9 cellular contexts compared by ENCODE assay signal in genomic region chr22:43343262-43343988, GRCh38. TPM values are rescaled to one million over a fixed set of nuclear protein-coding genes. Genes with fewer than 3 reads are reported as not detected.
A peak's percentile ranks its signal among the peaks of the same experiment; 100 is the strongest.
DNase-seq lines count a peak whose midpoint lies in the region; ATAC-seq and TF ChIP-seq lines count a peak whose summit lies in the region.
"Had no signal": no experiment of that assay in that cellular context is flagged by ENCODE, and none has a peak within 500 bp of the region (broad histone marks: within the 10 kb centered on the region; RNA-seq: fewer than 3 reads in every experiment).

SCUBE1 (minus strand) TSS chr22:43343372; CDS start chr22:43343261, 111 bp downstream.

- ATAC-seq in psoas muscle = peak; percentile 47 to 83 (median 74)

- no peak within 1 kb of the TSS for H2AFZ ChIP-seq in GM23248

- intact Hi-C loops in cardiac septum (cut with DNase I) (loop anchor here (5.0 kb wide), 1 partner anchor 51 kb away; no protein-coding TSS in a partner anchor), psoas muscle (cut with DNase I) (no loop called here)

- no peaks in the 10 kb centered on the region for H3K9me2 ChIP-seq in GM23248 (ENCODE audit: insufficient read depth)

- H3K4me2 ChIP-seq in GM23248 (ENCODE audit: unreplicated experiment) = no peak within 1 kb of the TSS

- H3F3A ChIP-seq in GM23248 (ENCODE audit: insufficient read depth) = no peaks in the 10 kb centered on the region

- H3K36me3 ChIP-seq in GM23248 (ENCODE audit: low read depth) (no peaks in the 10 kb centered on the region), psoas muscle (ENCODE audit: insufficient read depth in 1 of 2, low read depth in 1 of 2) (no peaks in the 10 kb centered on the region)

- H3K4me1 ChIP-seq in GM23248 (ENCODE audit: insufficient read depth) (no peaks in the 10 kb centered on the region), psoas muscle (no peaks in the 10 kb centered on the region)

- no peak within 1 kb of the TSS for H3K4me3 ChIP-seq in GM23248
- H3K4me3 ChIP-seq in psoas muscle = peak within 1 kb of the TSS; percentile 25

- H3K9me3 ChIP-seq in GM23248 (ENCODE audit: low read depth) (no peaks in the 10 kb centered on the region), psoas muscle (no peaks in the 10 kb centered on the region)

- WGBS in GM23248 (ENCODE audit: low coverage in 1 of 2, low lambda C conversion rate in 2 of 2, missing lambda C conversion rate in 2 of 2), 2 experiments = 5 to 10% methylated on average over 38 to 42 of the region's 87 CpGs
- 2 to 3% (median 3%) methylated on average over 57 to 87 of the region's 87 CpGs for WGBS in psoas muscle, 3 donors

- H4K20me1 ChIP-seq in GM23248 (ENCODE audit: insufficient read depth) = no peaks in the 10 kb centered on the region

- H3K9ac ChIP-seq in GM23248 = no peak within 1 kb of the TSS

- no peaks in the 10 kb centered on the region for H3K79me2 ChIP-seq in GM23248 (ENCODE audit: insufficient read depth)

- TF ChIP-seq CTCF in psoas muscle (IDR thresholded peaks at IDR 0.05) = no peak

- in situ Hi-C loops in GM23248 (cut with MboI) = no loop called here

- DNase-seq in GM23248 = peak; percentile 65
- DNase-seq in NCI-H774 (lab: John Stamatoyannopoulos, UW) = peak; percentile 55
- DNase-seq in activated T-helper 9 cell treated with anti-CD3 and anti-CD28 coated beads, Interleukin-2, amount 50 U/mL, for 16 hours (ENCODE audit: low read depth) = peak; percentile 26
- peak; percentile 77 for DNase-seq in cardiac septum (ENCODE audit: low spot score)
- peak; percentile 65 to 73 for DNase-seq in psoas muscle
- DNase-seq in KG1 (lab: John Stamatoyannopoulos, UW) = no peak
- DNase-seq in globus pallidus (ENCODE audit: low spot score) = no peak
- no peak for DNase-seq in foreskin melanocyte

- H3K27ac ChIP-seq in GM23248 (no peak within 1 kb of the TSS), psoas muscle (no peak within 1 kb of the TSS)

- H3K27me3 ChIP-seq in GM23248 (replicated peaks; ENCODE audit: insufficient read depth) (peaks cover 28% of the 10 kb centered on the region), psoas muscle (ENCODE audit: insufficient read depth in 3 of 3, low read length in 2 of 3) (peaks cover 0 to 77% (median 38%) of the 10 kb centered on the region in 3 donors)

RNA-seq across cellular contexts. Expression of gene SCUBE1, which starts in this region (rescaled TPM):
- total RNA-seq in GM23248 (2014; rRNA removed; shearing (Covaris generic)) = not detected in 2 replicates
- polyA plus RNA-seq in GM23248 (2016; fragmentation: Nextera tagmentation; extraction: Ambion mirVana) (not detected in 2 replicates), psoas muscle (under 1 TPM; 0.06 to 0.09 (median 0.06) TPM)
- total RNA-seq in cardiac septum (1.1 TPM), psoas muscle (under 1 TPM; 0.04 to 0.19 (median 0.09) TPM)
- total RNA-seq: LHCN-M2 had no signal

Comparison
In these comparisons a context has a peak if more than half of its experiments do, and no peak if none do; other contexts are left out.
1. Peak in DNase-seq in GM23248; RNA of the gene not detected or under 1 TPM.
2. Peak in DNase-seq, ATAC-seq and H3K4me3 ChIP-seq in psoas muscle; RNA of the gene not detected or under 1 TPM.
3. DNase-seq: peak in NCI-H774 (single experiment), activated T-helper 9 cell treated with anti-CD3 and anti-CD28 coated beads, Interleukin-2, amount 50 U/mL, for 16 hours (single experiment) and cardiac septum (single experiment); none in KG1 (single experiment), globus pallidus (single experiment) and foreskin melanocyte (single experiment).